Comparison of ENCODE assay signal across 9 cellular contexts in genomic region chr17:47897561-47897960, GRCh38. TPM values are rescaled to one million over a fixed set of nuclear protein-coding genes. Genes with fewer than 3 reads are reported as not detected.
DNase-seq lines count a peak whose midpoint lies in the region; ATAC-seq and TF ChIP-seq lines count a peak whose summit lies in the region.
"Had no signal": no experiment of that assay in that cellular context is flagged by ENCODE, and none has a peak within 500 bp of the region (broad histone marks: within the 10 kb centered on the region; RNA-seq: fewer than 3 reads in every experiment).

No MANE protein-coding gene starts in this region.

- H3K27me3 Mint-ChIP-seq in activated T-helper 17 cell treated with anti-CD3 and anti-CD28 coated beads, Interleukin-2, amount 50 U/mL, for 72 hours = no peaks in the 10 kb centered on the region
- H3K27me3 Mint-ChIP-seq in stimulated activated naive CD8-positive, alpha-beta T cell treated with anti-CD3 and anti-CD28 coated beads, Interleukin-15, amount 100 ng/mL, for 72 hours = no peaks in the 10 kb centered on the region

- H3K9me3 ChIP-seq in SK-N-SH = no peaks in the 10 kb centered on the region
- H3K9me3 ChIP-seq in iPS-20b (ENCODE audit: insufficient read depth, low read depth, low read length) = no peaks in the 10 kb centered on the region
- H3K9me3 ChIP-seq: mucosa of descending colon had no signal

- H3K4me3 ChIP-seq in SK-N-SH (ENCODE audit: low read depth in 2 of 2, low read length in 1 of 2) = peak overlapping the region; percentile 88 to 92; a peak in 3 of 4 replicates
- H3K4me3 ChIP-seq in iPS-20b (ENCODE audit: low read length) = peak overlapping the region; percentile 86
- H3K4me3 ChIP-seq: mucosa of descending colon had no signal

- peaks cover 53% of the 10 kb centered on the region for H3K36me3 Mint-ChIP-seq in activated T-helper 17 cell treated with anti-CD3 and anti-CD28 coated beads, Interleukin-2, amount 50 U/mL, for 72 hours (ENCODE audit: low read depth)

- ATAC-seq in SK-N-SH treated with all-trans-retinoic acid at 6 μM for 48 hours (no peak), HG02840 (IDR thresholded peaks at IDR 0.05; ENCODE audit: low FRiP score, unreplicated experiment) (no peak)
- no peak for ATAC-seq in activated T-helper 17 cell treated with anti-CD3 and anti-CD28 coated beads, Interleukin-2, amount 50 U/mL, for 72 hours (replicated peaks)
- no peak for ATAC-seq in stimulated activated naive CD8-positive, alpha-beta T cell treated with anti-CD3 and anti-CD28 coated beads, Interleukin-15, amount 100 ng/mL, for 72 hours
- ATAC-seq: mucosa of descending colon had no signal

- no peaks in the 10 kb centered on the region for H3K9me2 ChIP-seq in SK-N-SH

- CTCF ChIA-PET in SK-N-SH (lab: Yijun Ruan, JAX) = interaction anchor here (1.0 to 19.9 kb wide), 3 partner anchors 48 to 57 kb away, joined by 4 to 1447 read pairs (median 4); partner anchors contain the start of genes SCRN2 and SP6
- CTCF ChIA-PET in HEK293T (lab: Yijun Ruan, JAX) = no interaction called here

- H3K4me1 Mint-ChIP-seq in activated T-helper 17 cell treated with anti-CD3 and anti-CD28 coated beads, Interleukin-2, amount 50 U/mL, for 72 hours = peaks cover 31% of the 10 kb centered on the region
- peaks cover 61% of the 10 kb centered on the region for H3K4me1 Mint-ChIP-seq in stimulated activated naive CD8-positive, alpha-beta T cell treated with anti-CD3 and anti-CD28 coated beads, Interleukin-15, amount 100 ng/mL, for 72 hours

- DNase-seq in SK-N-SH (no peak), HEK293T (ENCODE audit: extremely low spot score) (no peak), NCI-H1105 (lab: John Stamatoyannopoulos, UW) (no peak)
- DNase-seq in stimulated activated naive CD8-positive, alpha-beta T cell treated with anti-CD3 and anti-CD28 coated beads, Interleukin-15, amount 100 ng/mL, for 72 hours = no peak
- DNase-seq: mucosa of descending colon had no signal

- H3K79me2 ChIP-seq in SK-N-SH (ENCODE audit: insufficient read depth) = peaks cover 56% of the 10 kb centered on the region

- H3K4me1 ChIP-seq in SK-N-SH (ENCODE audit: control insufficient read depth in 1 of 2, insufficient read depth in 2 of 2, low read depth in 1 of 2, low read length in 1 of 2) (peaks cover 4 to 19% of the 10 kb centered on the region in 2 experiments; a peak in 3 of 4 replicates), iPS-20b (ENCODE audit: insufficient read depth, low read length) (peaks cover 26% of the 10 kb centered on the region)

- no peak overlapping the region for H2AFZ ChIP-seq in SK-N-SH (ENCODE audit: low read depth)

- H3K4me3 Mint-ChIP-seq in activated T-helper 17 cell treated with anti-CD3 and anti-CD28 coated beads, Interleukin-2, amount 50 U/mL, for 72 hours = peak overlapping the region; percentile 98
- peak overlapping the region; percentile 88 to 95 for H3K4me3 Mint-ChIP-seq in stimulated activated naive CD8-positive, alpha-beta T cell treated with anti-CD3 and anti-CD28 coated beads, Interleukin-15, amount 100 ng/mL, for 72 hours

- 83% methylated on average over 5 of the region's 5 CpGs for WGBS in SK-N-SH (ENCODE audit: low lambda C conversion rate)

- peak overlapping the region; percentile 88 to 94; a peak in 2 of 4 replicates for H3K27ac ChIP-seq in SK-N-SH (ENCODE audit: low read depth in 2 of 2, low read length in 1 of 2)
- H3K27ac ChIP-seq in iPS-20b (ENCODE audit: low read length) = no peak overlapping the region

- peak overlapping the region; percentile 92 for H3K4me2 ChIP-seq in SK-N-SH

- H3K9ac ChIP-seq in SK-N-SH (peak overlapping the region; percentile 90), iPS-20b (ENCODE audit: low read depth, low read length) (no peak overlapping the region; the same call in 1 of the 2 replicates)

- H3K27ac Mint-ChIP-seq in activated T-helper 17 cell treated with anti-CD3 and anti-CD28 coated beads, Interleukin-2, amount 50 U/mL, for 72 hours = peak overlapping the region; percentile 98
- H3K27ac Mint-ChIP-seq in stimulated activated naive CD8-positive, alpha-beta T cell treated with anti-CD3 and anti-CD28 coated beads, Interleukin-15, amount 100 ng/mL, for 72 hours = no peak overlapping the region

- peaks cover 3% of the 10 kb centered on the region for H3F3A ChIP-seq in SK-N-SH (replicated peaks; ENCODE audit: insufficient read depth)

- H3K9me3 Mint-ChIP-seq in activated T-helper 17 cell treated with anti-CD3 and anti-CD28 coated beads, Interleukin-2, amount 50 U/mL, for 72 hours = no peaks in the 10 kb centered on the region
- no peaks in the 10 kb centered on the region for H3K9me3 Mint-ChIP-seq in stimulated activated naive CD8-positive, alpha-beta T cell treated with anti-CD3 and anti-CD28 coated beads, Interleukin-15, amount 100 ng/mL, for 72 hours

- H3K27me3 ChIP-seq in SK-N-SH (ENCODE audit: insufficient read depth) = no peaks in the 10 kb centered on the region
- no peaks in the 10 kb centered on the region for H3K27me3 ChIP-seq in iPS-20b (ENCODE audit: insufficient read depth, low read length)

- TF ChIP-seq EP300 in SK-N-SH (IDR thresholded peaks at IDR 0.05; ENCODE audit: borderline replicate concordance in 1 of 2, low read depth in 1 of 2, low read length in 1 of 2) = no peak

- POLR2A ChIA-PET in SK-N-SH (lab: Yijun Ruan, JAX) = no interaction called here
- POLR2A ChIA-PET in HEK293T (lab: Yijun Ruan, JAX) = interaction anchor here (1.1 kb wide), 1 partner anchor 13 kb away, joined by 3 read pairs; no protein-coding TSS in a partner anchor

- H4K20me1 ChIP-seq in SK-N-SH (ENCODE audit: insufficient read depth) = no peaks in the 10 kb centered on the region

- H3K36me3 ChIP-seq in SK-N-SH (replicated peaks in 1 of 2; ENCODE audit: control insufficient read depth in 1 of 2, insufficient read depth in 2 of 2, low read length in 1 of 2) (peaks cover 11 to 14% of the 10 kb centered on the region in 2 experiments), iPS-20b (ENCODE audit: insufficient read depth, low read depth, low read length) (peaks cover 13% of the 10 kb centered on the region)

- TF ChIP-seq RAD21 in SK-N-SH (IDR thresholded peaks at IDR 0.05; ENCODE audit: low read length) = no peak

- TF ChIP-seq CTCF in SK-N-SH (IDR thresholded peaks at IDR 0.05) = no peak

TF ChIP-seq in SK-N-SH, 30 proteins besides CTCF, POLR2A, EP300 and RAD21 (continues in another document):
- TF ChIP-seq GATA2 (CRISPR knock-in tag; IDR thresholded peaks at IDR 0.05) (no peak), USF2 (IDR thresholded peaks at IDR 0.05; ENCODE audit: borderline replicate concordance, low read depth, low read length) (no peak)

TF ChIP-seq in SK-N-SH treated with all-trans-retinoic acid at 6 μM for 48 hours, 23 proteins besides CTCF, POLR2A, EP300 and RAD21:
- TF ChIP-seq ZNF70 (CRISPR knock-in tag; IDR thresholded peaks at IDR 0.05) (no peak), BACH2 (CRISPR knock-in tag; IDR thresholded peaks at IDR 0.05; ENCODE audit: borderline replicate concordance) (no peak), ZFP30 (CRISPR knock-in tag; IDR thresholded peaks at IDR 0.05) (no peak)

TF ChIP-seq in HEK293T, 16 proteins besides CTCF, POLR2A, EP300 and RAD21:
- TF ChIP-seq ZNF384 (IDR thresholded peaks at IDR 0.05) (no peak), L3MBTL2 (conservative IDR thresholded peaks at IDR 0.05) (no peak), SP1 (IDR thresholded peaks at IDR 0.05) (no peak)

RNA-seq across cellular contexts. Expression of gene SP2, which starts 1.5 kb away (rescaled TPM):
- 8.8 and 16.7 TPM in 2 replicates for polyA plus RNA-seq in SK-N-SH (2012; rRNA removed)
- 9.3 and 14.3 TPM in 2 replicates for polyA plus RNA-seq in SK-N-SH (2012; cell fraction: cytosol; rRNA removed)
- polyA plus RNA-seq in SK-N-SH (2012; cell fraction: nucleus; rRNA removed) = 28.1 and 28.5 TPM in 2 replicates
- total RNA-seq in activated T-helper 17 cell treated with anti-CD3 and anti-CD28 coated beads, Interleukin-2, amount 50 U/mL, for 72 hours = 10 to 100 TPM; 23.7 to 24.2 TPM

RNA-seq across cellular contexts. Expression of gene PNPO, which starts 43.8 kb away (rescaled TPM):
- polyA plus RNA-seq in SK-N-SH (2012; rRNA removed) = 26.1 and 33.8 TPM in 2 replicates
- polyA plus RNA-seq in SK-N-SH (2012; cell fraction: cytosol; rRNA removed) = 27.2 and 30.9 TPM in 2 replicates
- 21.6 and 23.6 TPM in 2 replicates for polyA plus RNA-seq in SK-N-SH (2012; cell fraction: nucleus; rRNA removed)
- total RNA-seq in activated T-helper 17 cell treated with anti-CD3 and anti-CD28 coated beads, Interleukin-2, amount 50 U/mL, for 72 hours = 10 to 100 TPM; 18.0 to 33.7 TPM

RNA-seq across cellular contexts. Expression of gene SP6, which starts 46.6 kb away (rescaled TPM):
- 0.03 TPM in 2 replicates for polyA plus RNA-seq in SK-N-SH (2012; rRNA removed)
- polyA plus RNA-seq in SK-N-SH (2012; cell fraction: cytosol; rRNA removed) = 0.03 and 0.05 TPM in 2 replicates
- polyA plus RNA-seq in SK-N-SH (2012; cell fraction: nucleus; rRNA removed) = 0.06 and 0.09 TPM in 2 replicates
- total RNA-seq in activated T-helper 17 cell treated with anti-CD3 and anti-CD28 coated beads, Interleukin-2, amount 50 U/mL, for 72 hours = under 1 TPM in 1 of 2 donors, not detected in 1; 0.21 TPM

RNA-seq across cellular contexts. Expression of gene SCRN2, which starts 56.5 kb away (rescaled TPM):
- polyA plus RNA-seq in SK-N-SH (2012; rRNA removed) = 135 and 139 TPM in 2 replicates
- polyA plus RNA-seq in SK-N-SH (2012; cell fraction: cytosol; rRNA removed) = 62.5 and 80.7 TPM in 2 replicates
- polyA plus RNA-seq in SK-N-SH (2012; cell fraction: nucleus; rRNA removed) = 636 and 666 TPM in 2 replicates
- 10 to 100 TPM; 21.2 to 21.8 TPM for total RNA-seq in activated T-helper 17 cell treated with anti-CD3 and anti-CD28 coated beads, Interleukin-2, amount 50 U/mL, for 72 hours
